Comparison of ENCODE assay signal across 23 cellular contexts in genomic region chr10:126924915-126925300, GRCh38. TPM values are rescaled to one million over a fixed set of nuclear protein-coding genes. Genes with fewer than 3 reads are reported as not detected.
DNase-seq lines count a peak whose midpoint lies in the region; ATAC-seq and TF ChIP-seq lines count a peak whose summit lies in the region.
"Had no signal": no experiment of that assay in that cellular context is flagged by ENCODE, and none has a peak within 500 bp of the region (broad histone marks: within the 10 kb centered on the region; RNA-seq: fewer than 3 reads in every experiment).

No MANE protein-coding gene starts in this region.

- no peak overlapping the region for H2BK12ac ChIP-seq in mesenchymal stem cell (ENCODE audit: low read length in 2 of 2)

- H3K23ac ChIP-seq in mesenchymal stem cell (ENCODE audit: low read length in 2 of 2), result no peak overlapping the region

- H3K4me3 ChIP-seq in SK-N-SH (ENCODE audit: low read depth in 2 of 2, low read length in 1 of 2), result no peak overlapping the region
- peak overlapping the region in 1 of 2 experiments; percentile 38 for H3K4me3 ChIP-seq in mesenchymal stem cell (ENCODE audit: insufficient read depth in 1 of 2, low read depth in 1 of 2, low read length in 2 of 2)
- H3K4me3 ChIP-seq: A549, skin epidermis had no signal

- 31% methylated on average over 3 of the region's 3 CpGs for WGBS in SK-N-SH (ENCODE audit: low lambda C conversion rate)
- WGBS in mesenchymal stem cell, result 54% methylated on average over 1 of the region's 3 CpGs

- H3K14ac ChIP-seq in mesenchymal stem cell (ENCODE audit: low read length in 2 of 2), result no peak overlapping the region

- CTCF ChIA-PET in SK-N-SH (lab: Yijun Ruan, JAX), result no interaction called here

- no peak for TF ChIP-seq CTCF in SK-N-SH (IDR thresholded peaks at IDR 0.05)

- H4K91ac ChIP-seq in mesenchymal stem cell (ENCODE audit: low read length), result no peak overlapping the region

- TF ChIP-seq EP300 in SK-N-SH (IDR thresholded peaks at IDR 0.05; ENCODE audit: borderline replicate concordance in 1 of 2, low read depth in 1 of 2, low read length in 1 of 2), result no peak

- H2AFZ ChIP-seq in SK-N-SH (ENCODE audit: low read depth), result no peak overlapping the region
- no peak overlapping the region for H2AFZ ChIP-seq in mesenchymal stem cell (ENCODE audit: low read depth, low read length)

- H3K18ac ChIP-seq in mesenchymal stem cell (ENCODE audit: low read depth in 1 of 2, low read length in 2 of 2), result no peak overlapping the region

- H4K8ac ChIP-seq in mesenchymal stem cell (ENCODE audit: low read length), result no peak overlapping the region

- H3K27ac ChIP-seq in SK-N-SH (ENCODE audit: low read depth in 2 of 2, low read length in 1 of 2) (peak overlapping the region in 1 of 2 experiments; percentile 47; a peak in 2 of 4 replicates), mesenchymal stem cell (ENCODE audit: low read length, poor library complexity, severe bottlenecking) (no peak overlapping the region)
- H3K27ac ChIP-seq: A549, neutrophil had no signal

- no peaks in the 10 kb centered on the region for H3K9me2 ChIP-seq in SK-N-SH

- intact Hi-C loops in sciatic nerve (cut with DNase I), result no loop called here

- ATAC-seq in esophagus mucosa (peak; percentile 72), sciatic nerve (no peak)
- ATAC-seq: A549, Right ventricle myocardium inferior had no signal

- H2BK120ac ChIP-seq in mesenchymal stem cell (ENCODE audit: low read depth, low read length), result no peak overlapping the region

- no peak overlapping the region for H2AK5ac ChIP-seq in mesenchymal stem cell (ENCODE audit: low read length, severe bottlenecking)

- H4K20me1 ChIP-seq in SK-N-SH (ENCODE audit: insufficient read depth), result peaks cover 40% of the 10 kb centered on the region

- H2BK5ac ChIP-seq in mesenchymal stem cell (ENCODE audit: low read depth, low read length, poor library complexity, severe bottlenecking), result no peak overlapping the region

- H3K27me3 ChIP-seq in SK-N-SH (ENCODE audit: insufficient read depth), result no peaks in the 10 kb centered on the region
- no peaks in the 10 kb centered on the region for H3K27me3 ChIP-seq in mesenchymal stem cell (ENCODE audit: control insufficient read depth in 1 of 2, insufficient read depth in 1 of 2, low read length in 2 of 2)
- H3K27me3 ChIP-seq: neutrophil had no signal

- no peak overlapping the region for H2BK15ac ChIP-seq in mesenchymal stem cell (ENCODE audit: low read depth, poor library complexity, severe bottlenecking)

- peaks cover 18 to 24% of the 10 kb centered on the region in 2 experiments for H3K36me3 ChIP-seq in SK-N-SH (replicated peaks in 1 of 2; ENCODE audit: control insufficient read depth in 1 of 2, insufficient read depth in 2 of 2, low read length in 1 of 2)
- H3K36me3 ChIP-seq in mesenchymal stem cell (ENCODE audit: control insufficient read depth in 1 of 2, insufficient read depth in 2 of 2, low read depth in 1 of 2, low read length in 2 of 2), result peaks cover 28 to 43% of the 10 kb centered on the region in 2 experiments
- H3K36me3 ChIP-seq: neutrophil had no signal

- POLR2A ChIA-PET in SK-N-SH (lab: Yijun Ruan, JAX), result no interaction called here

- TF ChIP-seq RAD21 in SK-N-SH (IDR thresholded peaks at IDR 0.05; ENCODE audit: low read length), result no peak

- H3K9ac ChIP-seq in SK-N-SH, result no peak overlapping the region
- H3K9ac ChIP-seq in mesenchymal stem cell (ENCODE audit: low read length), result peak overlapping the region; percentile 10

- H3K9me3 ChIP-seq in SK-N-SH (no peaks in the 10 kb centered on the region), mesenchymal stem cell (ENCODE audit: control insufficient read depth, low read length) (no peaks in the 10 kb centered on the region)
- H3K9me3 ChIP-seq: A549, neutrophil had no signal

- peaks cover 92% of the 10 kb centered on the region for H3K79me2 ChIP-seq in SK-N-SH (ENCODE audit: insufficient read depth)

- peaks cover 43% of the 10 kb centered on the region for H3K79me1 ChIP-seq in mesenchymal stem cell (replicated peaks; ENCODE audit: low read length, poor library complexity, severe bottlenecking)

- H3F3A ChIP-seq in SK-N-SH (replicated peaks; ENCODE audit: insufficient read depth), result peaks cover 12% of the 10 kb centered on the region

- H3K4me1 ChIP-seq in SK-N-SH (ENCODE audit: control insufficient read depth in 1 of 2, insufficient read depth in 2 of 2, low read depth in 1 of 2, low read length in 1 of 2), result peaks cover 0 to 7% of the 10 kb centered on the region in 2 experiments; a peak in 1 of 4 replicates
- H3K4me1 ChIP-seq in mesenchymal stem cell (ENCODE audit: control insufficient read depth, insufficient read depth, low read depth, low read length), result no peaks in the 10 kb centered on the region

- H3K4ac ChIP-seq in mesenchymal stem cell (ENCODE audit: low read depth in 1 of 2, low read length in 2 of 2), result no peak overlapping the region

- DNase-seq in EH (ENCODE audit: low read depth) (peak; percentile 51), SK-N-SH (no peak), mesenchymal stem cell (no peak), sciatic nerve (ENCODE audit: low spot score) (no peak), NCI-H226 (no peak), DMS153 treated with DMSO at 0.1 percent for 48 hours (lab: John Stamatoyannopoulos, UW; ENCODE audit: unreplicated experiment) (no peak)
- DNase-seq in stimulated activated naive CD4-positive, alpha-beta T cell treated with Interleukin-2 at 50 U/mL for 16 hours (lab: John Stamatoyannopoulos, UW), result no peak
- DNase-seq: activated CD4-positive, alpha-beta T cell treated with anti-CD3 and anti-CD28 coated beads, Interleukin-2, amount 50 U/mL, for 4 hours; effector CD4-positive, alpha-beta T cell; HCEC 1CT; kidney; NCI-H1092; NCI-H1930; NCI-H345; stimulated activated CD4-positive, alpha-beta T cell treated with anti-CD3 and anti-CD28 coated beads, Interleukin-1b, Interleukin-23, amount 100 ng/mL, for 48 hours; substantia nigra; T-helper 9 cell had no signal

- H3K4me2 ChIP-seq in SK-N-SH (peak overlapping the region; percentile 52), mesenchymal stem cell (ENCODE audit: low read length, poor library complexity, severe bottlenecking) (no peak overlapping the region)
- H3K4me2 ChIP-seq: A549 had no signal

TF ChIP-seq in SK-N-SH, 30 proteins besides CTCF, POLR2A, EP300 and RAD21:
- TF ChIP-seq, protein P1, sequence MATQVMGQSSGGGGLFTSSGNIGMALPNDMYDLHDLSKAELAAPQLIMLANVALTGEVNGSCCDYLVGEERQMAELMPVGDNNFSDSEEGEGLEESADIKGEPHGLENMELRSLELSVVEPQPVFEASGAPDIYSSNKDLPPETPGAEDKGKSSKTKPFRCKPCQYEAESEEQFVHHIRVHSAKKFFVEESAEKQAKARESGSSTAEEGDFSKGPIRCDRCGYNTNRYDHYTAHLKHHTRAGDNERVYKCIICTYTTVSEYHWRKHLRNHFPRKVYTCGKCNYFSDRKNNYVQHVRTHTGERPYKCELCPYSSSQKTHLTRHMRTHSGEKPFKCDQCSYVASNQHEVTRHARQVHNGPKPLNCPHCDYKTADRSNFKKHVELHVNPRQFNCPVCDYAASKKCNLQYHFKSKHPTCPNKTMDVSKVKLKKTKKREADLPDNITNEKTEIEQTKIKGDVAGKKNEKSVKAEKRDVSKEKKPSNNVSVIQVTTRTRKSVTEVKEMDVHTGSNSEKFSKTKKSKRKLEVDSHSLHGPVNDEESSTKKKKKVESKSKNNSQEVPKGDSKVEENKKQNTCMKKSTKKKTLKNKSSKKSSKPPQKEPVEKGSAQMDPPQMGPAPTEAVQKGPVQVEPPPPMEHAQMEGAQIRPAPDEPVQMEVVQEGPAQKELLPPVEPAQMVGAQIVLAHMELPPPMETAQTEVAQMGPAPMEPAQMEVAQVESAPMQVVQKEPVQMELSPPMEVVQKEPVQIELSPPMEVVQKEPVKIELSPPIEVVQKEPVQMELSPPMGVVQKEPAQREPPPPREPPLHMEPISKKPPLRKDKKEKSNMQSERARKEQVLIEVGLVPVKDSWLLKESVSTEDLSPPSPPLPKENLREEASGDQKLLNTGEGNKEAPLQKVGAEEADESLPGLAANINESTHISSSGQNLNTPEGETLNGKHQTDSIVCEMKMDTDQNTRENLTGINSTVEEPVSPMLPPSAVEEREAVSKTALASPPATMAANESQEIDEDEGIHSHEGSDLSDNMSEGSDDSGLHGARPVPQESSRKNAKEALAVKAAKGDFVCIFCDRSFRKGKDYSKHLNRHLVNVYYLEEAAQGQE (IDR thresholded peaks at IDR 0.05; ENCODE audit: low read depth, low read length), result no peak
- no peak for TF ChIP-seq TAF1 (IDR thresholded peaks at IDR 0.05; ENCODE audit: borderline replicate concordance, low read depth, low read length)

RNA-seq across cellular contexts. Expression of gene DOCK1, which starts 19.7 kb away (rescaled TPM):
- polyA plus RNA-seq in SK-N-SH (2012; rRNA removed), result 15.5 and 15.6 TPM in 2 replicates
- 20.8 and 21.1 TPM in 2 replicates for polyA plus RNA-seq in SK-N-SH (2012; cell fraction: cytosol; rRNA removed)
- 15.1 and 19.9 TPM in 2 replicates for polyA plus RNA-seq in SK-N-SH (2012; cell fraction: nucleus; rRNA removed)
- total RNA-seq in esophagus mucosa (37.6 TPM), sciatic nerve (99.7 TPM)
- polyA plus RNA-seq in mesenchymal stem cell (2013, experiment 1 of 2), result 38.9 TPM
- polyA plus RNA-seq in mesenchymal stem cell (2013, experiment 2 of 2), result 38.5 TPM
- total RNA-seq: OCI-LY7 had no signal
